Comparison of ENCODE assay signal across 9 cellular contexts in the genomic region with DNA sequence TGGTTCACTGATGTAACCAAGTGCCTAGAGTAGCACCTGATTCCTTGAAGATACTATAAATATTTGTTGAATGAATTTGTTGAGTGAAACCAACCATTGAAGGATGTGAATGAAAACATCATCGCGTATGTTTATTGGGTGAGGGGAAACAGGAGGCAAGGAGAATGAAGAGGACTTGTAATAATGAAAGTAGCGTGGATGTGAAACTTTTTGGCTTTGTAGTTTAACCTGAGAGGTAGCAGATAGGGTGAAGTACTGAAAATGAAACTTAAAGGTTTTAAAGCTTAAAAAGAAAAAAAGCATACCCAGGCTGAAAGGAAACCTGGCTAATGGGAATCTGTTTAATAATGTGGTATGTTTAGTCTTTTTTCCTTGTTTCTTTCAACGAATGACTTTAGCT. TPM values are rescaled to one million over a fixed set of nuclear protein-coding genes. Genes with fewer than 3 reads are reported as not detected.
DNase-seq lines count a peak whose midpoint lies in the region; ATAC-seq and TF ChIP-seq lines count a peak whose summit lies in the region.
"Had no signal": no experiment of that assay in that cellular context is flagged by ENCODE, and none has a peak within 500 bp of the region (broad histone marks: within the 10 kb centered on the region; RNA-seq: fewer than 3 reads in every experiment).

No MANE protein-coding gene starts in this region.

- H3K27me3 ChIP-seq in DND-41 (ENCODE audit: insufficient read depth, low read length, poor library complexity) (no peaks in the 10 kb centered on the region), colonic mucosa (no peaks in the 10 kb centered on the region), heart left ventricle (no peaks in the 10 kb centered on the region)

- peak overlapping the region; percentile 66 for H3K27ac Mint-ChIP-seq in activated CD4-positive, alpha-beta memory T cell treated with anti-CD3 and anti-CD28 coated beads, Interleukin-2, amount 10 ng/mL, durations not matched to agents 7 days and 5 days
- peak overlapping the region in 1 of 7 donors; percentile 5 for H3K27ac Mint-ChIP-seq in CD14-positive monocyte

- H3K4me2 ChIP-seq in DND-41 (ENCODE audit: insufficient read depth, low read length) = peak overlapping the region; percentile 44; the same call in 1 of the 2 replicates

- H2AFZ ChIP-seq in DND-41 (ENCODE audit: low read depth, low read length) = no peak overlapping the region

- WGBS in heart left ventricle, 4 donors = 57 to 64% (median 59%) methylated on average over 4 of the region's 4 CpGs

- intact Hi-C loops in colonic mucosa (cut with DNase I) (no loop called here), heart left ventricle (cut with DNase I) (no loop called here), CD14-positive monocyte (cut with micrococcal nuclease) (no loop called here)

- no peaks in the 10 kb centered on the region for H3K9me3 ChIP-seq in DND-41 (ENCODE audit: insufficient read depth, low read length, severe bottlenecking)
- H3K9me3 ChIP-seq in colonic mucosa = no peaks in the 10 kb centered on the region
- H3K9me3 ChIP-seq in heart left ventricle = no peaks in the 10 kb centered on the region

- H3K27ac ChIP-seq in DND-41 (ENCODE audit: low read length) (no peak overlapping the region), colonic mucosa (no peak overlapping the region), heart left ventricle (peak overlapping the region in 2 of 12 donors; percentile 6 to 12)
- H3K27ac ChIP-seq: VCaP had no signal

- peaks cover 5% of the 10 kb centered on the region for H3K36me3 Mint-ChIP-seq in activated CD4-positive, alpha-beta memory T cell treated with anti-CD3 and anti-CD28 coated beads, Interleukin-2, amount 10 ng/mL, durations not matched to agents 7 days and 5 days (ENCODE audit: low read depth)
- H3K36me3 Mint-ChIP-seq in CD14-positive monocyte = peaks cover 4 to 16% of the 10 kb centered on the region in 2 donors

- ATAC-seq in DND-41 (ENCODE audit: insufficient read depth, low read depth) = no peak
- ATAC-seq in GM19324 (IDR thresholded peaks at IDR 0.05; ENCODE audit: low FRiP score, unreplicated experiment) = peak; percentile 57
- peak; percentile 60 for ATAC-seq in HG03025 (IDR thresholded peaks at IDR 0.05; ENCODE audit: low FRiP score, unreplicated experiment)
- no peak for ATAC-seq in heart left ventricle

- POLR2A ChIA-PET in activated CD4-positive, alpha-beta memory T cell treated with anti-CD3 and anti-CD28 coated beads, Interleukin-2, amount 10 ng/mL, durations not matched to agents 7 days and 5 days (lab: Charles Lee) = interaction anchor here (0.6 to 2.9 kb wide), 9 partner anchors 9 to 214 kb away, joined by 3 to 11 read pairs (median 3); no protein-coding TSS in a partner anchor

- H3K4me3 Mint-ChIP-seq in activated CD4-positive, alpha-beta memory T cell treated with anti-CD3 and anti-CD28 coated beads, Interleukin-2, amount 10 ng/mL, durations not matched to agents 7 days and 5 days = peak overlapping the region; percentile 27
- H3K4me3 Mint-ChIP-seq in CD14-positive monocyte = no peak overlapping the region

- H3K4me3 ChIP-seq in DND-41 (ENCODE audit: low read depth in 1 of 2, low read length in 2 of 2) (no peak overlapping the region), colonic mucosa (no peak overlapping the region), heart left ventricle (no peak overlapping the region)

- H3K9me3 Mint-ChIP-seq in activated CD4-positive, alpha-beta memory T cell treated with anti-CD3 and anti-CD28 coated beads, Interleukin-2, amount 10 ng/mL, durations not matched to agents 7 days and 5 days = no peaks in the 10 kb centered on the region
- no peaks in the 10 kb centered on the region for H3K9me3 Mint-ChIP-seq in CD14-positive monocyte

- TF ChIP-seq CTCF in DND-41 (IDR thresholded peaks at IDR 0.05; ENCODE audit: borderline replicate concordance, extremely low read depth, low read length, poor library complexity, severe bottlenecking) (no peak), colonic mucosa (IDR thresholded peaks at IDR 0.05) (no peak), heart left ventricle (IDR thresholded peaks at IDR 0.05) (no peak), CD14-positive monocyte (IDR thresholded peaks at IDR 0.05) (no peak)

- H3K9ac ChIP-seq in DND-41 (ENCODE audit: low read depth, low read length) = no peak overlapping the region
- no peak overlapping the region for H3K9ac ChIP-seq in colonic mucosa (ENCODE audit: low read depth in 2 of 2, low read length in 2 of 2)

- H4K20me1 ChIP-seq in DND-41 (ENCODE audit: insufficient read depth, low read length) = peaks cover 61% of the 10 kb centered on the region

- peaks cover 89% of the 10 kb centered on the region for H3K79me2 ChIP-seq in DND-41 (ENCODE audit: insufficient read depth, low read length)

- H3K27me3 Mint-ChIP-seq in activated CD4-positive, alpha-beta memory T cell treated with anti-CD3 and anti-CD28 coated beads, Interleukin-2, amount 10 ng/mL, durations not matched to agents 7 days and 5 days = no peaks in the 10 kb centered on the region
- peaks cover 0 to 2% (median 0%) of the 10 kb centered on the region in 3 donors for H3K27me3 Mint-ChIP-seq in CD14-positive monocyte (ENCODE audit: low read depth in 3 of 3)

- CTCF ChIA-PET in activated CD4-positive, alpha-beta memory T cell treated with anti-CD3 and anti-CD28 coated beads, Interleukin-2, amount 10 ng/mL, durations not matched to agents 7 days and 5 days (lab: Charles Lee) = interaction anchor here (0.7 to 4.4 kb wide), 4 partner anchors 8 to 302 kb away, joined by 3 to 26 read pairs (median 4); no protein-coding TSS in a partner anchor

- H3K36me3 ChIP-seq in DND-41 (ENCODE audit: insufficient read depth, low read length) (peaks cover 9% of the 10 kb centered on the region), colonic mucosa (no peaks in the 10 kb centered on the region), heart left ventricle (no peaks in the 10 kb centered on the region)

- peaks cover 60% of the 10 kb centered on the region for H3K4me1 Mint-ChIP-seq in activated CD4-positive, alpha-beta memory T cell treated with anti-CD3 and anti-CD28 coated beads, Interleukin-2, amount 10 ng/mL, durations not matched to agents 7 days and 5 days
- peaks cover 67% of the 10 kb centered on the region for H3K4me1 Mint-ChIP-seq in CD14-positive monocyte

- DNase-seq in DND-41 = no peak
- DNase-seq in activated CD4-positive, alpha-beta memory T cell treated with anti-CD3 and anti-CD28 coated beads, Interleukin-2, amount 10 ng/mL, durations not matched to agents 7 days and 5 days = no peak
- no peak for DNase-seq in stimulated activated CD4-positive, alpha-beta T cell treated with anti-CD3 and anti-CD28 coated beads, Interleukin-2, amount 100 ng/mL, for 48 hours
- no peak for DNase-seq in colonic mucosa
- no peak for DNase-seq in heart left ventricle
- no peak for DNase-seq in CD14-positive monocyte (ENCODE audit: low spot score)

- H3K4me1 ChIP-seq in DND-41 (ENCODE audit: insufficient read depth, low read length) = peaks cover 43% of the 10 kb centered on the region
- peaks cover 3% of the 10 kb centered on the region for H3K4me1 ChIP-seq in colonic mucosa
- H3K4me1 ChIP-seq in heart left ventricle = peaks cover 18 to 81% (median 67%) of the 10 kb centered on the region in 12 donors

- no peak for TF ChIP-seq POLR2A in heart left ventricle (IDR thresholded peaks at IDR 0.05)

RNA-seq across cellular contexts. Expression of a gene that starts 5.2 kb away (rescaled TPM):
- total RNA-seq in activated CD4-positive, alpha-beta memory T cell treated with anti-CD3 and anti-CD28 coated beads, Interleukin-2, amount 10 ng/mL, durations not matched to agents 7 days and 5 days = 10 to 100 TPM; 49.3 to 56.7 TPM
- 10 to 100 TPM; 43.5 to 68.6 TPM for total RNA-seq in colonic mucosa
- total RNA-seq in heart left ventricle = 100 to 1,000 TPM in 1 of 9 donors, 10 to 100 TPM in 8; 39.7 to 106 (median 81.6) TPM
- polyA plus RNA-seq in heart left ventricle = 10 to 100 TPM; 26.4 to 38.6 TPM
- 10 to 100 TPM; 39.9 to 64.8 TPM for polyA plus RNA-seq in CD14-positive monocyte

Comparison
In these comparisons a context has a peak if more than half of its experiments do, and no peak if none do; other contexts are left out.
1. ATAC-seq: peak in GM19324 (single experiment) and HG03025 (single experiment); none in DND-41 (single experiment) and heart left ventricle (0 of 4).